In genomic region chr9:95810133-95810532, GRCh38 we compare ENCODE assay signal across 1 cellular context.
TF ChIP-seq lines count a peak whose summit lies in the region.

No MANE protein-coding gene starts in this region.

TF ChIP-seq in WTC11, 78 proteins besides CTCF, POLR2A, EP300 and RAD21 (continued from another document):
- TF ChIP-seq ZNF425 (CRISPR knock-in tag; conservative IDR thresholded peaks at IDR 0.05) (no peak), ATF1 (CRISPR knock-in tag; IDR thresholded peaks at IDR 0.05) (no peak), E2F4 (CRISPR knock-in tag; IDR thresholded peaks at IDR 0.05; ENCODE audit: borderline replicate concordance, low read depth) (no peak), SP1 (CRISPR knock-in tag; conservative IDR thresholded peaks at IDR 0.05) (no peak), JUN (CRISPR knock-in tag; IDR thresholded peaks at IDR 0.05) (no peak), HMGXB4 (CRISPR knock-in tag; IDR thresholded peaks at IDR 0.05) (no peak), OVOL2 (CRISPR knock-in tag; IDR thresholded peaks at IDR 0.05; ENCODE audit: borderline replicate concordance) (no peak), CBFB (CRISPR knock-in tag; IDR thresholded peaks at IDR 0.05; ENCODE audit: low read depth) (no peak), ZNF532 (CRISPR knock-in tag; IDR thresholded peaks at IDR 0.05; ENCODE audit: borderline replicate concordance) (no peak), ZNF232 (CRISPR knock-in tag; IDR thresholded peaks at IDR 0.05) (no peak), ZNF121 (CRISPR knock-in tag; IDR thresholded peaks at IDR 0.05) (no peak)
